8 cellular contexts compared by ENCODE assay signal in the genomic region with DNA sequence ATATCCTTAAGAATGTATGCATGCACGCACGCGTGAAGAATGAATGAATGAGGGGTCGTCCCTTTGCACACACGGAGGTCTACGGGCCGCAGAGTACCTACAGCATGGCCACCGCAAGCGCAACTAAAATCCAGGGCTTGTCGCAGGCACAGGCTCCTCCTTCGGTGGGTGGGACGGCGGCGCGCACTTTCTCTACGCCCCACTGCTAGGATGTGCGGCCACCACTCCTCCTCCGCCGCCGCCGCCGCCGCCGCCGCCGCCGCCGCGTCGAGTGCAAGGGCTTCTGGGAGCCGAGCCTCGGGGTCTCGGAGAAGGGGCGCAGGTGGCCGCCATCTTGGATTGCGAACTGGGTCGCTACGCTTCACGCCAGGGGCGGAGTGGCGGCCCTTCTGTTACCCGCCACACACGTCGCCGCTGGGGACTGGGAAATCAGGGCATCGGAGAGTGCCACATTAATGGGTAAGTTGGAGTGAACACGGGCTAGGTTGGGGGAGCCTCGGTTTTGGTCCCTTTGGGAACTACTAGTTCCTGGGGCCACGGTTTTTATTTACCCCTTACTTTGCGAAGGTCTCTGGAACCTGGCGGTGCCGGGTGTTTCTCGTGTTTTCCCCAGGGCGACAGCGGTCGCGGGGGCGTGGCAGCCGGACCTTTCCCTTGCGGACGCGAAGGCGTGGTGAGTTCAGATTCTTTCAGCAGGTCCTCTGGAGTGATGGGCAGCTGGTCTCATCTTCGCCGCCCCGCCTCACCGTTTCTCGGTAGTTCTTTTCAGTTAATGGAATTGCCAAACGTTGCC. TPM values are rescaled to one million over a fixed set of nuclear protein-coding genes. Genes with fewer than 3 reads are reported as not detected.
A peak's percentile ranks its signal among the peaks of the same experiment; 100 is the strongest.
DNase-seq lines count a peak whose midpoint lies in the region; ATAC-seq and TF ChIP-seq lines count a peak whose summit lies in the region.

A gene (plus strand): TSS at position 332 of the 793 bp plus-strand sequence. CDS start 124 bp downstream, at position 456.

- intact Hi-C loops in CD14-positive monocyte (cut with micrococcal nuclease) (loop anchor here in 1 of 2 donors (1.0 kb wide), 1 partner anchor 14 kb away; no protein-coding TSS in a partner anchor), right lobe of liver (cut with DNase I) (no loop called here)

- ATAC-seq in GM19395 (IDR thresholded peaks at IDR 0.05; ENCODE audit: unreplicated experiment) = peak; percentile 95
- ATAC-seq in HG03558 (IDR thresholded peaks at IDR 0.05; ENCODE audit: extremely low read depth, unreplicated experiment) = peak; percentile 92
- peak; percentile 97 to 99 (median 98) for ATAC-seq in right lobe of liver

- H3K4me1 ChIP-seq in right lobe of liver = no peaks in the 10 kb centered on the region

- peak; percentile 65 for TF ChIP-seq POLR2A in right lobe of liver (IDR thresholded peaks at IDR 0.05)

- no peaks in the 10 kb centered on the region for H3K36me3 ChIP-seq in right lobe of liver

- H3K4me3 ChIP-seq in right lobe of liver = peak within 1 kb of the TSS; percentile 74 to 86 (median 79)

- peak within 1 kb of the TSS; percentile 89 to 96 (median 95) for H3K27ac Mint-ChIP-seq in CD14-positive monocyte

- WGBS in right lobe of liver (ENCODE audit: insufficient coverage, low coverage, low lambda C conversion rate, missing lambda C conversion rate) = under 1% methylated on average over 37 of the region's 69 CpGs

- H3K27ac ChIP-seq in right lobe of liver = peak within 1 kb of the TSS; percentile 73 to 86 (median 84)

- DNase-seq in CD14-positive monocyte (ENCODE audit: low spot score) (peak; percentile 72), NCI-H748 (lab: John Stamatoyannopoulos, UW; ENCODE audit: unreplicated experiment) (peak; percentile 96), dermis blood vessel endothelial cell (peak; percentile 96), right lobe of liver (peak; percentile 89 to 93 (median 90))
- peak; percentile 79 to 87 for DNase-seq in activated CD4-positive, alpha-beta T cell treated with anti-CD3 and anti-CD28 coated beads, Interleukin-2, amount 50 U/mL, for 24 hours (ENCODE audit: low read depth in 1 of 2, low spot score in 1 of 2)
- DNase-seq in stimulated activated CD4-positive, alpha-beta T cell treated with anti-CD3 and anti-CD28 coated beads, Interleukin-4, amount 100 ng/mL, for 24 hours = peak; percentile 93

- H3K27me3 ChIP-seq in right lobe of liver = no peaks in the 10 kb centered on the region

- TF ChIP-seq CTCF in CD14-positive monocyte (IDR thresholded peaks at IDR 0.05) (no peak), right lobe of liver (IDR thresholded peaks at IDR 0.05) (no peak)

- peaks cover 0 to 4% (median 2%) of the 10 kb centered on the region in 3 donors for H3K27me3 Mint-ChIP-seq in CD14-positive monocyte (ENCODE audit: low read depth in 3 of 3)

- H3K4me1 Mint-ChIP-seq in CD14-positive monocyte = peaks cover 25% of the 10 kb centered on the region

- H3K36me3 Mint-ChIP-seq in CD14-positive monocyte = peaks cover 11% of the 10 kb centered on the region in 2 donors

- H3K9me3 Mint-ChIP-seq in CD14-positive monocyte = peaks cover 0 to 2% (median 0%) of the 10 kb centered on the region in 7 donors

- H3K9me3 ChIP-seq in right lobe of liver = no peaks in the 10 kb centered on the region

- peak within 1 kb of the TSS; percentile 96 to 99 for H3K4me3 Mint-ChIP-seq in CD14-positive monocyte

RNA-seq across cellular contexts. Expression of the gene that starts here (rescaled TPM):
- polyA plus RNA-seq in CD14-positive monocyte = 1 to 10 TPM; 1.7 to 2.9 TPM
- total RNA-seq in dermis blood vessel endothelial cell = 16.1 and 17.4 TPM in 2 replicates
- total RNA-seq in right lobe of liver = 1 to 10 TPM in 5 of 6 experiments, under 1 TPM in 1; 0.98 to 2.5 (median 2.0) TPM

Comparison
In these comparisons a context has a peak if more than half of its experiments do, and no peak if none do; other contexts are left out.
1. Peak in every context shown above with its lines: DNase-seq, ATAC-seq, H3K4me3 ChIP-seq and H3K27ac ChIP-seq.